Comparison of ENCODE assay signal across 8 cellular contexts in the genomic region with DNA sequence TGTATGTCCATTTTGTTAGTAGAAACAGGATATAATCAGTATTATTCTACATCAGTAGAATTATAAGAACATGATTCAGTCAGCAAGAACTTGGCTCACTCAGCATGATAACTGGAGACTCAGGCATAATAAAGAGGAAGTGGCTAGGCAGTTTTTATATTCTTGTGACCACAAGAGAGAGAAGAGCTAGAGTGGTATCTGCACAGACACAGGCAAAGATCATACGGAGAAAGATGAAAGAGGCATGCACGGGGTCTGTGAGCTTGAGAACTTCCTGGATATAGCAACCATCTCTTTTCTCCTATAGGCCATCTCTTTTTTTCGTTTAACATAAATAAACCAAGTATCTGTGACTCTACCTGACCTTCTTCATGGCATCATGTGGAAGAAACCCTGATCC. TPM values are rescaled to one million over a fixed set of nuclear protein-coding genes. Genes with fewer than 3 reads are reported as not detected.
DNase-seq lines count a peak whose midpoint lies in the region; ATAC-seq and TF ChIP-seq lines count a peak whose summit lies in the region.

No MANE protein-coding gene starts in this region.

- ATAC-seq in GM19035 (IDR thresholded peaks at IDR 0.05; ENCODE audit: unreplicated experiment): peak; percentile 98
- peak; percentile 96 for ATAC-seq in HG03139 (IDR thresholded peaks at IDR 0.05; ENCODE audit: unreplicated experiment)

- H3K36me3 ChIP-seq in effector memory CD4-positive, alpha-beta T cell (ENCODE audit: control insufficient read depth, insufficient read depth, low read length): no peaks in the 10 kb centered on the region
- no peaks in the 10 kb centered on the region for H3K36me3 ChIP-seq in skeletal muscle tissue (ENCODE audit: control insufficient read depth in 3 of 3, insufficient read depth in 3 of 3, low read length in 3 of 3)

- H3K9ac ChIP-seq in skeletal muscle tissue (ENCODE audit: low read depth in 1 of 3, low read length in 3 of 3): peak overlapping the region in 1 of 3 donors; percentile 28

- H3K4me3 Mint-ChIP-seq in nephron progenitor cell: no peak overlapping the region

- DNase-seq in Ammon's horn (ENCODE audit: low spot score) (peak; percentile 47), T follicular helper cell (ENCODE audit: low read depth) (peak; percentile 56), nephron progenitor cell (no peak), NCI-H2029 (lab: John Stamatoyannopoulos, UW) (no peak)
- DNase-seq in effector memory CD4-positive, alpha-beta T cell: peak; percentile 25 to 48 (median 40)

- no peaks in the 10 kb centered on the region for H3K27me3 ChIP-seq in effector memory CD4-positive, alpha-beta T cell (replicated peaks; ENCODE audit: control insufficient read depth, insufficient read depth, low read length, poor library complexity, severe bottlenecking)
- H3K27me3 ChIP-seq in skeletal muscle tissue (ENCODE audit: control insufficient read depth in 3 of 3, insufficient read depth in 3 of 3, low read length in 3 of 3): no peaks in the 10 kb centered on the region

- peaks cover 41% of the 10 kb centered on the region for H3K4me1 ChIP-seq in effector memory CD4-positive, alpha-beta T cell (ENCODE audit: control insufficient read depth, insufficient read depth, low read length, poor library complexity, severe bottlenecking)
- peaks cover 15 to 31% (median 21%) of the 10 kb centered on the region in 3 donors for H3K4me1 ChIP-seq in skeletal muscle tissue (ENCODE audit: control insufficient read depth in 3 of 3, insufficient read depth in 3 of 3, low read length in 3 of 3)

- H3K4me3 ChIP-seq in effector memory CD4-positive, alpha-beta T cell (ENCODE audit: insufficient read depth, low read depth, low read length, poor library complexity, severe bottlenecking): no peak overlapping the region
- no peak overlapping the region for H3K4me3 ChIP-seq in skeletal muscle tissue (ENCODE audit: low read length in 3 of 3)

- peaks cover 10% of the 10 kb centered on the region for H3K4me1 Mint-ChIP-seq in nephron progenitor cell

- peaks cover 17% of the 10 kb centered on the region for H3K9me3 Mint-ChIP-seq in nephron progenitor cell

- H3K27me3 Mint-ChIP-seq in nephron progenitor cell (ENCODE audit: low read depth, poor library complexity): no peaks in the 10 kb centered on the region

- H3K27ac ChIP-seq in effector memory CD4-positive, alpha-beta T cell (ENCODE audit: insufficient read depth, low read length, poor library complexity, severe bottlenecking): peak overlapping the region; percentile 52
- H3K27ac ChIP-seq in skeletal muscle tissue (ENCODE audit: low read depth, low read length): peak overlapping the region; percentile 56

- no peaks in the 10 kb centered on the region for H3K9me3 ChIP-seq in effector memory CD4-positive, alpha-beta T cell (ENCODE audit: control insufficient read depth, low read length)
- H3K9me3 ChIP-seq in skeletal muscle tissue (ENCODE audit: control insufficient read depth in 3 of 3, low read length in 3 of 3): no peaks in the 10 kb centered on the region

- H3K27ac Mint-ChIP-seq in nephron progenitor cell: no peak overlapping the region

- no peak for TF ChIP-seq CTCF in nephron progenitor cell (IDR thresholded peaks at IDR 0.05)

- H3K36me3 Mint-ChIP-seq in nephron progenitor cell (ENCODE audit: low read depth): peaks cover 6% of the 10 kb centered on the region

RNA-seq across cellular contexts. Expression of gene MYO5A, which starts 46.8 kb away (rescaled TPM):
- total RNA-seq in skeletal muscle tissue: 9.4 TPM

Comparison
In these comparisons a context has a peak if more than half of its experiments do, and no peak if none do; other contexts are left out.
1. DNase-seq: peak in Ammon's horn (single experiment), T follicular helper cell (single experiment) and effector memory CD4-positive, alpha-beta T cell (3 of 3); none in nephron progenitor cell (single experiment) and NCI-H2029 (single experiment).